ENCODE assay signal across 17 cellular contexts in genomic region chr2:147659051-147659450, GRCh38.
DNase-seq lines count a peak whose midpoint lies in the region; ATAC-seq and TF ChIP-seq lines count a peak whose summit lies in the region.
"Had no signal": no experiment of that assay in that cellular context is flagged by ENCODE, and none has a peak within 500 bp of the region (broad histone marks: within the 10 kb centered on the region; RNA-seq: fewer than 3 reads in every experiment).

No MANE protein-coding gene starts in this region.

- H3K36me3 ChIP-seq in OCI-LY3 (replicated peaks; ENCODE audit: low read depth, low read length) (no peaks in the 10 kb centered on the region), mesendoderm (ENCODE audit: control insufficient read depth, insufficient read depth, low read length) (no peaks in the 10 kb centered on the region)

- no peaks in the 10 kb centered on the region for H4K20me1 ChIP-seq in OCI-LY3 (ENCODE audit: insufficient read depth, low read length)

- no peak overlapping the region for H4K8ac ChIP-seq in mesendoderm (ENCODE audit: low read depth, low read length)

- H3K4me3 ChIP-seq in OCI-LY3 (ENCODE audit: low read length) = no peak overlapping the region
- H3K4me3 ChIP-seq in mesendoderm (ENCODE audit: low read length) = no peak overlapping the region

- H3K27me3 ChIP-seq in OCI-LY3 (ENCODE audit: low read depth, low read length) (no peaks in the 10 kb centered on the region), mesendoderm (ENCODE audit: insufficient read depth, low read length, poor library complexity) (no peaks in the 10 kb centered on the region)

- H3K79me2 ChIP-seq in OCI-LY3 (ENCODE audit: low read length) = no peaks in the 10 kb centered on the region
- no peaks in the 10 kb centered on the region for H3K79me2 ChIP-seq in mesendoderm (ENCODE audit: control insufficient read depth, insufficient read depth, low read length)

- no peak overlapping the region for H3K27ac ChIP-seq in OCI-LY3 (ENCODE audit: low read length)
- H3K27ac ChIP-seq in mesendoderm (ENCODE audit: low read depth, low read length) = peak overlapping the region; percentile 15
- H3K27ac ChIP-seq: KMS-11 had no signal

- H3K4ac ChIP-seq in mesendoderm (ENCODE audit: low read depth, low read length) = no peak overlapping the region

- no peak overlapping the region for H3K9ac ChIP-seq in OCI-LY3 (ENCODE audit: low read length)
- H3K9ac ChIP-seq in mesendoderm (ENCODE audit: low read length) = no peak overlapping the region
- H3K9ac ChIP-seq: KMS-11 had no signal

- H3K9me3 ChIP-seq in OCI-LY3 (ENCODE audit: insufficient read depth, low read length) = no peaks in the 10 kb centered on the region
- H3K9me3 ChIP-seq: Caco-2 had no signal

- H3K4me1 ChIP-seq in OCI-LY3 (ENCODE audit: low read length) (peaks cover 39% of the 10 kb centered on the region), mesendoderm (ENCODE audit: control insufficient read depth, low read depth, low read length) (peaks cover 2% of the 10 kb centered on the region)
- H3K4me1 ChIP-seq: Caco-2 had no signal

- no peak for TF ChIP-seq CTCF in OCI-LY3 (IDR thresholded peaks at IDR 0.05; ENCODE audit: low read depth, low read length)

- no peak overlapping the region for H3K23ac ChIP-seq in mesendoderm (ENCODE audit: low read length)

- no peak overlapping the region for H2AFZ ChIP-seq in OCI-LY3 (ENCODE audit: low read depth, low read length)

- H2BK15ac ChIP-seq in mesendoderm (replicated peaks; ENCODE audit: low read depth) = no peak overlapping the region

- H2AK5ac ChIP-seq in mesendoderm (ENCODE audit: low read length) = no peak overlapping the region

- ATAC-seq in GM19328 (IDR thresholded peaks at IDR 0.05; ENCODE audit: unreplicated experiment) = no peak

- WGBS in mesendoderm (ENCODE audit: extremely low coverage, insufficient coverage, low lambda C conversion rate) = no CpG with 5 or more reads among the region's 1 CpG

- no peaks in the 10 kb centered on the region for H3K79me1 ChIP-seq in mesendoderm (ENCODE audit: low read length)

- peak overlapping the region; percentile 56 for H3K18ac ChIP-seq in mesendoderm (ENCODE audit: low read length)

- H2BK120ac ChIP-seq in mesendoderm (ENCODE audit: low read depth, low read length) = peak overlapping the region; percentile 88

- H2BK5ac ChIP-seq in mesendoderm (ENCODE audit: low read length) = no peak overlapping the region

- H3K56ac ChIP-seq in mesendoderm (ENCODE audit: low read length) = no peak overlapping the region

- 0 out of 2 replicates have a peak overlapping the region, but pooled peaks have one; percentile 11 for H3K4me2 ChIP-seq in OCI-LY3 (ENCODE audit: low read length)
- no peak overlapping the region for H3K4me2 ChIP-seq in mesendoderm (ENCODE audit: low read length)
- H3K4me2 ChIP-seq: KMS-11 had no signal

- no peak overlapping the region for H4K5ac ChIP-seq in mesendoderm (ENCODE audit: low read length)

- DNase-seq in DMS79 treated with DMSO at 0.1 percent for 48 hours (lab: John Stamatoyannopoulos, UW) (peak; percentile 74), HCEC 1CT (peak; percentile 15), mesendoderm (no peak)
- no peak for DNase-seq in activated CD4-positive, alpha-beta T cell treated with anti-CD3 and anti-CD28 coated beads for 48 hours
- DNase-seq in activated CD4-positive, alpha-beta T cell treated with anti-CD3 and anti-CD28 coated beads, Interleukin-2, amount 50 U/mL, for 48 hours = no peak
- DNase-seq in activated CD4-positive, CD25-positive, alpha-beta regulatory T cell treated with anti-CD3 and anti-CD28 coated beads, Interleukin-2, amount 50 U/mL, for 72 hours = no peak
- DNase-seq: Caco-2; DMS53; GDM1; NCI-H1417; NCI-H2029; NCI-H226; NCI-H526 treated with DMSO at 0.1 percent for 48 hours; NK-92 treated with Interleukin-12 subunit alpha and Interleukin-12 subunit beta, amount 100 ng/mL, for 24 hours had no signal

Comparison
In these comparisons a context has a peak if more than half of its experiments do, and no peak if none do; other contexts are left out.
1. DNase-seq: peak in DMS79 treated with DMSO at 0.1 percent for 48 hours (single experiment) and HCEC 1CT (single experiment); none in mesendoderm (single experiment), activated CD4-positive, alpha-beta T cell treated with anti-CD3 and anti-CD28 coated beads for 48 hours (single experiment), activated CD4-positive, alpha-beta T cell treated with anti-CD3 and anti-CD28 coated beads, Interleukin-2, amount 50 U/mL, for 48 hours (0 of 2) and activated CD4-positive, CD25-positive, alpha-beta regulatory T cell treated with anti-CD3 and anti-CD28 coated beads, Interleukin-2, amount 50 U/mL, for 72 hours (single experiment).